In genomic region chr1:10108948-10109347, GRCh38 we compare ENCODE assay signal across 12 cellular contexts.
DNase-seq lines count a peak whose midpoint lies in the region; TF ChIP-seq lines count a peak whose summit lies in the region.
"Had no signal": no experiment of that assay in that cellular context is flagged by ENCODE, and none has a peak within 500 bp of the region (broad histone marks: within the 10 kb centered on the region; RNA-seq: fewer than 3 reads in every experiment).

No MANE protein-coding gene starts in this region.

- intact Hi-C loops in tibial artery (cut with DNase I; ENCODE audit: low total_unique reads), result loop anchor here (2.0 to 5.0 kb wide), 2 partner anchors 47 to 76 kb away; partner anchors contain the start of gene UBE4B

- H3K9me3 ChIP-seq in neutrophil, result no peaks in the 10 kb centered on the region
- no peaks in the 10 kb centered on the region for H3K9me3 ChIP-seq in tibial artery
- H3K9me3 ChIP-seq: BLaER1 treated with 17β-estradiol and CSF1 and Interleukin-3, amounts not matched to agents 10 nM and 100 nM; left lung had no signal

- no peak for TF ChIP-seq CTCF in VCaP (conservative IDR thresholded peaks at IDR 0.05)
- TF ChIP-seq CTCF in neutrophil (IDR thresholded peaks at IDR 0.05), result no peak
- no peak for TF ChIP-seq CTCF in tibial artery (IDR thresholded peaks at IDR 0.05)

- H3K4me1 ChIP-seq in neutrophil (ENCODE audit: control insufficient read depth in 1 of 2, insufficient read depth in 1 of 2, low read depth in 1 of 2, low read length in 1 of 2) (peaks cover 17 to 28% of the 10 kb centered on the region in 2 experiments), tibial artery (peaks cover 0 to 54% (median 26%) of the 10 kb centered on the region in 4 donors)

- H3K36me3 ChIP-seq in neutrophil (peaks cover 58% of the 10 kb centered on the region), tibial artery (peaks cover 18 to 54% (median 27%) of the 10 kb centered on the region in 3 donors)

- peak overlapping the region; percentile 39 for H3K27ac ChIP-seq in VCaP
- H3K27ac ChIP-seq in neutrophil, result peak overlapping the region; percentile 73
- H3K27ac ChIP-seq in tibial artery, result peak overlapping the region; percentile 80 to 82
- H3K27ac ChIP-seq: BLaER1 treated with 17β-estradiol and CSF1 and Interleukin-3, amounts not matched to agents 10 nM and 100 nM had no signal

- DNase-seq in globus pallidus (ENCODE audit: low spot score), result peak; percentile 54
- peak; percentile 28 to 71 for DNase-seq in tibial artery
- DNase-seq in SIG-M5 (lab: John Stamatoyannopoulos, UW), result no peak
- no peak for DNase-seq in mucosa of gallbladder (ENCODE audit: low spot score)
- DNase-seq in RKO (ENCODE audit: low spot score), result no peak
- DNase-seq: activated CD4-positive, alpha-beta T cell treated with anti-CD3 and anti-CD28 coated beads, Interleukin-2, amount 50 U/mL, for 48 hours; activated gamma-delta T cell treated with Interleukin-2 at 50 U/mL for 16 hours; left lung; NCI-H526 had no signal

- H3K4me3 ChIP-seq in neutrophil (ENCODE audit: low read depth in 1 of 2, low read length in 1 of 2), result no peak overlapping the region
- peak overlapping the region; percentile 5 to 22 for H3K4me3 ChIP-seq in tibial artery
- H3K4me3 ChIP-seq: BLaER1 treated with 17β-estradiol and CSF1 and Interleukin-3, amounts not matched to agents 10 nM and 100 nM; left lung had no signal

- H3K27me3 ChIP-seq in neutrophil (no peaks in the 10 kb centered on the region), tibial artery (no peaks in the 10 kb centered on the region)
- H3K27me3 ChIP-seq: BLaER1 treated with 17β-estradiol and CSF1 and Interleukin-3, amounts not matched to agents 10 nM and 100 nM; left lung had no signal

Comparison
In these comparisons a context has a peak if more than half of its experiments do, and no peak if none do; other contexts are left out.
1. DNase-seq: peak in globus pallidus (single experiment) and tibial artery (2 of 2); none in SIG-M5 (single experiment), mucosa of gallbladder (single experiment) and RKO (single experiment).
2. H3K4me3 ChIP-seq: peak in tibial artery (2 of 2); none in neutrophil (0 of 2).
3. Peak in every context shown above with its lines, with median percentiles within 50 percentile points of each other: H3K27ac ChIP-seq.